In the genomic region with DNA sequence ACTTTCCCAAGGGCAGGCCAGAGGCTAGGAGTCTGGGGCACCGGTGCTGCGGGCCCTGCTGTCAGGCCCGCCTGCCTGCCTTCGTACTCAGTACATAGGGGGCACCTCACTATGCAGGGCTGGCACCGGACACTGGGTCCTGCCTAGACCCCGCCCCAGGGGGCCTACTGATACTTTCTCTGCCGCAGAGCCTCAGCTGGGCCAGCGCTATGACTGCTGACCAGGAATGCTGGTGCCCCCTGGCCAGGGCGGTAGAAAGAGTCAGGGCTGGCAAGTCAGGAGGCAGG, we compare ENCODE assay signal across 1 cellular context.
TF ChIP-seq lines count a peak whose summit lies in the region.

No MANE protein-coding gene starts in this region.

TF ChIP-seq in A549, 52 proteins besides CTCF, POLR2A, EP300 and RAD21 (continued from another document):
- TF ChIP-seq ESRRA (IDR thresholded peaks at IDR 0.05; ENCODE audit: borderline replicate concordance, low read length) (no peak), POLR2AphosphoS2 (conservative IDR thresholded peaks at IDR 0.05; ENCODE audit: low read length) (no peak), ELK1 (IDR thresholded peaks at IDR 0.05; ENCODE audit: low read depth, low read length) (no peak)
